14 cellular contexts compared by ENCODE assay signal in genomic region chr5:172564187-172564586, GRCh38.
DNase-seq lines count a peak whose midpoint lies in the region; ATAC-seq and TF ChIP-seq lines count a peak whose summit lies in the region.
"Had no signal": no experiment of that assay in that cellular context is flagged by ENCODE, and none has a peak within 500 bp of the region (broad histone marks: within the 10 kb centered on the region; RNA-seq: fewer than 3 reads in every experiment).

No MANE protein-coding gene starts in this region.

- peak; percentile 94 for DNase-seq in DMS153 (lab: John Stamatoyannopoulos, UW)
- DNase-seq in NCI-H187 (lab: John Stamatoyannopoulos, UW), result peak; percentile 81 to 86
- DNase-seq in NCI-H748 treated with DMSO at 0.1 percent for 48 hours (lab: John Stamatoyannopoulos, UW), result peak; percentile 96
- no peak for DNase-seq in stimulated activated CD4-positive, alpha-beta T cell treated with anti-CD3 and anti-CD28 coated beads, Interleukin-4, amount 100 ng/mL, for 4 hours
- no peak for DNase-seq in dedifferentiated amniotic fluid mesenchymal stem cell (ENCODE audit: extremely low spot score)
- no peak for DNase-seq in medulla oblongata (ENCODE audit: extremely low spot score)
- DNase-seq: activated CD4-positive, alpha-beta T cell treated with anti-CD3 and anti-CD28 coated beads for 48 hours; amygdala; cortex of kidney; stimulated activated CD4-positive, alpha-beta T cell treated with anti-CD3 and anti-CD28 coated beads, Interleukin-15, amount 100 ng/mL, for 24 hours; T-helper 1 cell had no signal

- no peaks in the 10 kb centered on the region for H3K36me3 ChIP-seq in liver (ENCODE audit: control insufficient read depth in 4 of 4, insufficient read depth in 3 of 4, low read depth in 1 of 4, low read length in 3 of 4)
- H3K36me3 ChIP-seq: tibial nerve had no signal

- no peak overlapping the region for H3K4me3 ChIP-seq in liver (ENCODE audit: low read depth in 1 of 3, low read length in 3 of 3)
- H3K4me3 ChIP-seq: tibial nerve had no signal

- TF ChIP-seq RAD21 in liver (IDR thresholded peaks at IDR 0.05), result no peak

- no peak overlapping the region for H3K9ac ChIP-seq in liver (ENCODE audit: low read depth in 1 of 2, low read length in 2 of 2)

- WGBS in liver, result 37% methylated on average over 10 of the region's 10 CpGs

- H3K27me3 ChIP-seq in liver (ENCODE audit: control insufficient read depth in 4 of 4, insufficient read depth in 4 of 4, low read length in 3 of 4), result no peaks in the 10 kb centered on the region
- H3K27me3 ChIP-seq: tibial nerve had no signal

- no peak for ATAC-seq in GM18873 (IDR thresholded peaks at IDR 0.05; ENCODE audit: low FRiP score, unreplicated experiment)

- no peaks in the 10 kb centered on the region for H3K9me3 ChIP-seq in liver (ENCODE audit: control insufficient read depth in 4 of 4, low read length in 3 of 4)
- H3K9me3 ChIP-seq: tibial nerve had no signal

- TF ChIP-seq CTCF in liver (IDR thresholded peaks at IDR 0.05; ENCODE audit: low read depth, low read length, missing input control), result no peak

- peaks cover 0 to 7% (median 1%) of the 10 kb centered on the region in 4 donors for H3K4me1 ChIP-seq in liver (ENCODE audit: control insufficient read depth in 4 of 4, insufficient read depth in 4 of 4, low read length in 3 of 4)
- H3K4me1 ChIP-seq: tibial nerve had no signal

- no peak overlapping the region for H3K27ac ChIP-seq in liver (ENCODE audit: low read depth in 1 of 2, low read length in 2 of 2)
- H3K27ac ChIP-seq: tibial nerve had no signal

TF ChIP-seq in liver, 16 proteins besides CTCF, POLR2A, EP300 and RAD21:
- TF ChIP-seq FOXA2 (IDR thresholded peaks at IDR 0.05), result peak; percentile 63
- TF ChIP-seq FOXA1 (IDR thresholded peaks at IDR 0.05), result peak; percentile 65
- peak; percentile 93 for TF ChIP-seq MAX (IDR thresholded peaks at IDR 0.05)
- TF ChIP-seq RXRA (IDR thresholded peaks at IDR 0.05), result peak in 1 of 2 donors; percentile 40
- TF ChIP-seq TAF1 (conservative IDR thresholded peaks at IDR 0.05), result no peak
- no peak for TF ChIP-seq JUND (IDR thresholded peaks at IDR 0.05)
- peak in 1 of 2 donors; percentile 43 for TF ChIP-seq HNF4A (conservative IDR thresholded peaks at IDR 0.05)

Comparison
In these comparisons a context has a peak if more than half of its experiments do, and no peak if none do; other contexts are left out.
1. DNase-seq: peak in DMS153 (single experiment), NCI-H187 (2 of 2) and NCI-H748 treated with DMSO at 0.1 percent for 48 hours (single experiment); none in stimulated activated CD4-positive, alpha-beta T cell treated with anti-CD3 and anti-CD28 coated beads, Interleukin-4, amount 100 ng/mL, for 4 hours (0 of 2), dedifferentiated amniotic fluid mesenchymal stem cell (single experiment) and medulla oblongata (single experiment).